ENCODE assay signal across 6 cellular contexts in the genomic region with DNA sequence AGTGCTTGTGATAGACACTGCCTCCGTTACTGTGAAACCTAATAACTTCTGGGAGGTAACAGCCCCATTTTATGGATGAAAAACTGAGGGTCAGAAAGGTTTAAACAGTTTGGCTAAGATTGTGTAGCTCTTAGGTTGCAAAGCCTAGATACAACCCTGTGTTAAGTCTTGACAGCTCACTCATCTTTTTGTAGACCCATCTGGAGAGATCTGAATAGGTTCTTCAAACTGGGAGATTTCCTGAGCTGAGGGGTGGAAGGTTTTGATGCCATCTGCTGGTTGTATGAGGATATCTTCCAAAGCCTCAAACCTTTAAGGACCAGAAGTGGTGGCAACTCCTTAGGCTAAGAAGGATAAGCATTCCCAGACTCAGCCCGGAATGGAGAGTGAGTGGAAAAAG. TPM values are rescaled to one million over a fixed set of nuclear protein-coding genes. Genes with fewer than 3 reads are reported as not detected.
DNase-seq lines count a peak whose midpoint lies in the region; ATAC-seq, FAIRE-seq and TF ChIP-seq lines count a peak whose summit lies in the region.

No MANE protein-coding gene starts in this region.

- no peak overlapping the region for H3K4me2 ChIP-seq in HepG2 (ENCODE audit: low read depth, low read length)

- FAIRE-seq in HTR-8/SVneo (lab: Jason Lieb, UNC): peak; percentile 52
- peak; percentile 73 for FAIRE-seq in HepG2 (lab: Jason Lieb, UNC)

- peaks cover 82% of the 10 kb centered on the region for H3K27me3 Mint-ChIP-seq in CD4-positive, CD25-positive, alpha-beta regulatory T cell
- H3K27me3 Mint-ChIP-seq in T-helper 17 cell: peaks cover 55% of the 10 kb centered on the region

- DNase-seq in CD4-positive, CD25-positive, alpha-beta regulatory T cell: peak in 2 of 3 donors; percentile 36 to 69
- DNase-seq in HTR-8/SVneo (ENCODE audit: insufficient read length, low spot score) (peak; percentile 60), T-helper 17 cell (no peak), HepG2 (ENCODE audit: low spot score) (peak; percentile 47), NCI-H774 (lab: John Stamatoyannopoulos, UW) (no peak)
- no peak for DNase-seq in effector CD4-positive, alpha-beta T cell

- in situ Hi-C loops in HepG2 (cut with HindIII; ENCODE audit: extremely low pct_ligation_motif_present, low pct_unique_long_range_greater_than_20kb): loop anchor here (5.0 to 10.0 kb wide), 3 partner anchors 74 to 294 kb away; a partner anchor contains a TSS

- intact Hi-C loops in HepG2 (cut with micrococcal nuclease; ENCODE audit: unreplicated experiment): loop anchor here (1.0 to 5.0 kb wide), 2 partner anchors 109 to 184 kb away; a partner anchor contains a TSS

- no peak overlapping the region for H3K4me3 ChIP-seq in CD4-positive, CD25-positive, alpha-beta regulatory T cell (ENCODE audit: low read depth, low read length)
- H3K4me3 ChIP-seq in HepG2 (replicated peaks in 1 of 3; ENCODE audit: insufficient read depth in 1 of 3, low read depth in 2 of 3, low read length in 3 of 3): no peak overlapping the region

- H3K4me1 ChIP-seq in CD4-positive, CD25-positive, alpha-beta regulatory T cell (ENCODE audit: control insufficient read depth, insufficient read depth, low read length, poor library complexity, severe bottlenecking): peaks cover 20% of the 10 kb centered on the region
- peaks cover 43% of the 10 kb centered on the region for H3K4me1 ChIP-seq in HepG2 (ENCODE audit: insufficient read depth, low read length)

- H4K20me1 ChIP-seq in HepG2 (ENCODE audit: insufficient read depth, low read length): no peaks in the 10 kb centered on the region

- H3K36me3 Mint-ChIP-seq in CD4-positive, CD25-positive, alpha-beta regulatory T cell: no peaks in the 10 kb centered on the region
- peaks cover 4% of the 10 kb centered on the region for H3K36me3 Mint-ChIP-seq in T-helper 17 cell (ENCODE audit: low read depth)

- peaks cover 15% of the 10 kb centered on the region for H3K27me3 ChIP-seq in CD4-positive, CD25-positive, alpha-beta regulatory T cell (ENCODE audit: control insufficient read depth, insufficient read depth, low read length)
- peaks cover 4 to 10% of the 10 kb centered on the region in 2 experiments; a peak in 3 of 5 replicates for H3K27me3 ChIP-seq in HepG2 (ENCODE audit: control insufficient read depth in 1 of 2, insufficient read depth in 2 of 2, low read length in 2 of 2)

- peaks cover 0 to under 1% (median 0%) of the 10 kb centered on the region in 7 donors for H3K9me3 Mint-ChIP-seq in CD4-positive, CD25-positive, alpha-beta regulatory T cell

- no peaks in the 10 kb centered on the region for H3K79me2 ChIP-seq in HepG2 (ENCODE audit: insufficient read depth, low read length)

- no peaks in the 10 kb centered on the region for H3K36me3 ChIP-seq in CD4-positive, CD25-positive, alpha-beta regulatory T cell (ENCODE audit: control insufficient read depth, insufficient read depth, low read length)
- H3K36me3 ChIP-seq in HepG2 (replicated peaks in 1 of 2; ENCODE audit: control insufficient read depth in 1 of 2, insufficient read depth in 2 of 2, low read length in 2 of 2): no peaks in the 10 kb centered on the region

- H3K27ac Mint-ChIP-seq in CD4-positive, CD25-positive, alpha-beta regulatory T cell: no peak overlapping the region
- no peak overlapping the region for H3K27ac Mint-ChIP-seq in T-helper 17 cell

- BruUV-seq in HepG2 (replicated peaks; lab: Mats Ljungman, UMichigan): no TSS peak

- peaks cover 0 to 28% (median 9%) of the 10 kb centered on the region in 4 donors for H3K4me1 Mint-ChIP-seq in CD4-positive, CD25-positive, alpha-beta regulatory T cell
- H3K4me1 Mint-ChIP-seq in T-helper 17 cell: peaks cover 9% of the 10 kb centered on the region

- peak; percentile 72 for TF ChIP-seq CTCF in HepG2 (CRISPR knock-in tag; IDR thresholded peaks at IDR 0.05)

- H3K9ac ChIP-seq in HepG2 (ENCODE audit: insufficient read depth, low read depth, low read length): no peak overlapping the region

- TF ChIP-seq POLR2A in HepG2 (IDR thresholded peaks at IDR 0.05; ENCODE audit: insufficient read depth in 1 of 2, low read depth in 2 of 2, low read length in 2 of 2): no peak

- peak overlapping the region in 2 of 4 donors; percentile 59 to 66 for H3K4me3 Mint-ChIP-seq in CD4-positive, CD25-positive, alpha-beta regulatory T cell
- H3K4me3 Mint-ChIP-seq in T-helper 17 cell: no peak overlapping the region

- no peak for TF ChIP-seq RAD21 in HepG2 (CRISPR knock-in tag; IDR thresholded peaks at IDR 0.05)

- no peak overlapping the region for H3K27ac ChIP-seq in CD4-positive, CD25-positive, alpha-beta regulatory T cell (ENCODE audit: insufficient read depth, low read length, poor library complexity, severe bottlenecking)
- H3K27ac ChIP-seq in HepG2 (ENCODE audit: extremely low read length, insufficient read depth, low read length): no peak overlapping the region

- WGBS in HepG2 (ENCODE audit: low lambda C conversion rate): 68% methylated on average over 2 of the region's 2 CpGs

- ATAC-seq in CD4-positive, CD25-positive, alpha-beta regulatory T cell (ENCODE audit: low read depth in 2 of 2): peak; percentile 22 to 25
- ATAC-seq in T-helper 17 cell: peak; percentile 37
- ATAC-seq in HepG2: no peak

- no peak overlapping the region for H2AFZ ChIP-seq in HepG2 (ENCODE audit: low read length)

- no peak for TF ChIP-seq EP300 in HepG2 (IDR thresholded peaks at IDR 0.05; ENCODE audit: low read depth in 2 of 2, low read length in 2 of 2)
- TF ChIP-seq EP300 in HepG2 (CRISPR knock-in tag; IDR thresholded peaks at IDR 0.05; ENCODE audit: borderline replicate concordance): no peak

- no peaks in the 10 kb centered on the region for H3K9me3 ChIP-seq in CD4-positive, CD25-positive, alpha-beta regulatory T cell (ENCODE audit: control insufficient read depth in 2 of 2, low read length in 2 of 2)
- H3K9me3 ChIP-seq in T-helper 17 cell (ENCODE audit: control insufficient read depth, low read length, poor library complexity, severe bottlenecking) (no peaks in the 10 kb centered on the region), HepG2 (ENCODE audit: low read length) (no peaks in the 10 kb centered on the region)

- CTCF ChIA-PET in HepG2 (lab: Yijun Ruan, JAX; ENCODE audit: low intra/inter-chr PET ratio, low total read pairs): interaction anchor here (1.0 to 7.0 kb wide), 6 partner anchors 73 to 296 kb away, joined by 3 to 79 read pairs (median 6); a partner anchor contains a TSS

- POLR2A ChIA-PET in HepG2 (lab: Yijun Ruan, JAX): interaction anchor here (0.9 to 4.3 kb wide), 10 partner anchors 11 to 296 kb away, joined by 3 to 33 read pairs (median 4); a partner anchor contains a TSS

RNA-seq across cellular contexts. Expression of a gene that starts 8.3 kb away (rescaled TPM):
- total RNA-seq in CD4-positive, CD25-positive, alpha-beta regulatory T cell: 0.99 TPM
- polyA plus RNA-seq in CD4-positive, CD25-positive, alpha-beta regulatory T cell: under 1 TPM in 2 of 4 donors, not detected in 2; 0.13 to 0.41 TPM
- total RNA-seq in T-helper 17 cell (1 to 10 TPM; 1.2 to 1.8 TPM), HepG2 (2016; rRNA removed; fragmentation: Illumina TruSeq; extraction: Trizol) (not detected in 2 replicates)
- not detected in 2 replicates for total RNA-seq in HepG2 (2016; cell fraction: cytosol; rRNA removed; fragmentation: Illumina TruSeq; extraction: Trizol; ENCODE audit: low read depth)
- not detected in 2 replicates for total RNA-seq in HepG2 (2016; cell fraction: insoluble cytoplasmic fraction; rRNA removed; fragmentation: Illumina TruSeq; extraction: Trizol)
- not detected in 2 replicates for total RNA-seq in HepG2 (2016; cell fraction: membrane; rRNA removed; fragmentation: Illumina TruSeq; extraction: Trizol)
- total RNA-seq in HepG2 (2016; cell fraction: nucleus; rRNA removed; fragmentation: Illumina TruSeq; extraction: Trizol): not detected in 2 replicates
- 0.04 TPM in 1 of 2 replicates, not detected in the other for polyA plus RNA-seq in HepG2 (2011; rRNA removed)
- polyA plus RNA-seq in HepG2 (2011; cell fraction: cytosol; rRNA removed): 0.05 TPM in 1 of 2 replicates, not detected in the other
- 0.10 TPM in 1 of 2 replicates, not detected in the other for polyA plus RNA-seq in HepG2 (2011; cell fraction: nucleus; rRNA removed)
- 0.17 and 0.20 TPM in 2 replicates for polyA plus RNA-seq in HepG2 (2012)
- polyA plus RNA-seq in HepG2 (2016; cell fraction: cytosol; fragmentation: Illumina TruSeq; extraction: Trizol; ENCODE audit: low read depth): not detected in 2 replicates
- polyA plus RNA-seq in HepG2 (2016; cell fraction: insoluble cytoplasmic fraction; fragmentation: Illumina TruSeq; extraction: Trizol; ENCODE audit: low read depth): not detected in 2 replicates
- not detected in 2 replicates for polyA plus RNA-seq in HepG2 (2016; cell fraction: membrane; fragmentation: Illumina TruSeq; extraction: Trizol; ENCODE audit: low read depth)
- polyA plus RNA-seq in HepG2 (2016; cell fraction: nucleus; fragmentation: Illumina TruSeq; extraction: Trizol; ENCODE audit: insufficient read depth, low read depth): not detected in 2 replicates
- not detected in 2 replicates for polyA minus RNA-seq in HepG2 (2011; rRNA and poly(A)+ RNA removed; ENCODE audit: low replicate concordance)
- not detected in 2 replicates for polyA minus RNA-seq in HepG2 (2011; cell fraction: cytosol; rRNA and poly(A)+ RNA removed)
- not detected in 2 replicates for polyA minus RNA-seq in HepG2 (2011; cell fraction: nucleus; rRNA and poly(A)+ RNA removed)

RNA-seq across cellular contexts. Expression of a gene that starts 16.1 kb away (rescaled TPM):
- 18.2 TPM for total RNA-seq in CD4-positive, CD25-positive, alpha-beta regulatory T cell
- 10 to 100 TPM; 12.6 to 16.9 (median 13.6) TPM for polyA plus RNA-seq in CD4-positive, CD25-positive, alpha-beta regulatory T cell
- total RNA-seq in T-helper 17 cell: 10 to 100 TPM; 11.7 to 22.7 TPM
- 24.8 and 41.9 TPM in 2 replicates for total RNA-seq in HepG2 (2016; rRNA removed; fragmentation: Illumina TruSeq; extraction: Trizol)
- 4.7 and 5.1 TPM in 2 replicates for total RNA-seq in HepG2 (2016; cell fraction: cytosol; rRNA removed; fragmentation: Illumina TruSeq; extraction: Trizol; ENCODE audit: low read depth)
- 26.5 and 41.5 TPM in 2 replicates for total RNA-seq in HepG2 (2016; cell fraction: insoluble cytoplasmic fraction; rRNA removed; fragmentation: Illumina TruSeq; extraction: Trizol)
- total RNA-seq in HepG2 (2016; cell fraction: membrane; rRNA removed; fragmentation: Illumina TruSeq; extraction: Trizol): 8.1 and 10.5 TPM in 2 replicates
- total RNA-seq in HepG2 (2016; cell fraction: nucleus; rRNA removed; fragmentation: Illumina TruSeq; extraction: Trizol): 11.3 and 13.5 TPM in 2 replicates
- polyA plus RNA-seq in HepG2 (2011; rRNA removed): 13.3 and 14.6 TPM in 2 replicates
- polyA plus RNA-seq in HepG2 (2011; cell fraction: cytosol; rRNA removed): 16.9 and 20.8 TPM in 2 replicates
- 10.1 and 10.3 TPM in 2 replicates for polyA plus RNA-seq in HepG2 (2011; cell fraction: nucleus; rRNA removed)
- 9.8 and 13.0 TPM in 2 replicates for polyA plus RNA-seq in HepG2 (2012)
- polyA plus RNA-seq in HepG2 (2016; cell fraction: cytosol; fragmentation: Illumina TruSeq; extraction: Trizol; ENCODE audit: low read depth): 1.6 and 1.8 TPM in 2 replicates
- 30.1 and 32.4 TPM in 2 replicates for polyA plus RNA-seq in HepG2 (2016; cell fraction: insoluble cytoplasmic fraction; fragmentation: Illumina TruSeq; extraction: Trizol; ENCODE audit: low read depth)
- polyA plus RNA-seq in HepG2 (2016; cell fraction: membrane; fragmentation: Illumina TruSeq; extraction: Trizol; ENCODE audit: low read depth): 3.0 and 3.8 TPM in 2 replicates
- polyA plus RNA-seq in HepG2 (2016; cell fraction: nucleus; fragmentation: Illumina TruSeq; extraction: Trizol; ENCODE audit: insufficient read depth, low read depth): 14.5 and 16.1 TPM in 2 replicates
- polyA minus RNA-seq in HepG2 (2011; rRNA and poly(A)+ RNA removed; ENCODE audit: low replicate concordance): 25.6 and 33.0 TPM in 2 replicates
- polyA minus RNA-seq in HepG2 (2011; cell fraction: cytosol; rRNA and poly(A)+ RNA removed): 7.0 and 7.7 TPM in 2 replicates
- 4.4 and 5.3 TPM in 2 replicates for polyA minus RNA-seq in HepG2 (2011; cell fraction: nucleus; rRNA and poly(A)+ RNA removed)

RNA-seq across cellular contexts. Expression of a gene that starts 26.5 kb away (rescaled TPM):
- 49.8 TPM for total RNA-seq in CD4-positive, CD25-positive, alpha-beta regulatory T cell
- 10 to 100 TPM; 32.1 to 38.0 (median 33.9) TPM for polyA plus RNA-seq in CD4-positive, CD25-positive, alpha-beta regulatory T cell
- 10 to 100 TPM; 51.9 to 55.6 TPM for total RNA-seq in T-helper 17 cell
- total RNA-seq in HepG2 (2016; rRNA removed; fragmentation: Illumina TruSeq; extraction: Trizol): 20.3 and 26.6 TPM in 2 replicates
- 6.3 and 6.7 TPM in 2 replicates for total RNA-seq in HepG2 (2016; cell fraction: cytosol; rRNA removed; fragmentation: Illumina TruSeq; extraction: Trizol; ENCODE audit: low read depth)
- 18.8 and 25.9 TPM in 2 replicates for total RNA-seq in HepG2 (2016; cell fraction: insoluble cytoplasmic fraction; rRNA removed; fragmentation: Illumina TruSeq; extraction: Trizol)
- total RNA-seq in HepG2 (2016; cell fraction: membrane; rRNA removed; fragmentation: Illumina TruSeq; extraction: Trizol): 19.1 and 20.9 TPM in 2 replicates
- 28.7 and 30.0 TPM in 2 replicates for total RNA-seq in HepG2 (2016; cell fraction: nucleus; rRNA removed; fragmentation: Illumina TruSeq; extraction: Trizol)
- polyA plus RNA-seq in HepG2 (2011; rRNA removed): 34.0 and 42.4 TPM in 2 replicates
- 27.4 and 33.9 TPM in 2 replicates for polyA plus RNA-seq in HepG2 (2011; cell fraction: cytosol; rRNA removed)
- 28.1 and 30.8 TPM in 2 replicates for polyA plus RNA-seq in HepG2 (2011; cell fraction: nucleus; rRNA removed)
- polyA plus RNA-seq in HepG2 (2012): 20.6 and 23.1 TPM in 2 replicates
- 3.1 and 3.8 TPM in 2 replicates for polyA plus RNA-seq in HepG2 (2016; cell fraction: cytosol; fragmentation: Illumina TruSeq; extraction: Trizol; ENCODE audit: low read depth)
- polyA plus RNA-seq in HepG2 (2016; cell fraction: insoluble cytoplasmic fraction; fragmentation: Illumina TruSeq; extraction: Trizol; ENCODE audit: low read depth): 19.0 and 21.5 TPM in 2 replicates
- polyA plus RNA-seq in HepG2 (2016; cell fraction: membrane; fragmentation: Illumina TruSeq; extraction: Trizol; ENCODE audit: low read depth): 11.4 and 13.6 TPM in 2 replicates
- 39.9 and 44.1 TPM in 2 replicates for polyA plus RNA-seq in HepG2 (2016; cell fraction: nucleus; fragmentation: Illumina TruSeq; extraction: Trizol; ENCODE audit: insufficient read depth, low read depth)
- polyA minus RNA-seq in HepG2 (2011; rRNA and poly(A)+ RNA removed; ENCODE audit: low replicate concordance): 86.9 and 107 TPM in 2 replicates
- polyA minus RNA-seq in HepG2 (2011; cell fraction: cytosol; rRNA and poly(A)+ RNA removed): 18.9 and 25.6 TPM in 2 replicates
- polyA minus RNA-seq in HepG2 (2011; cell fraction: nucleus; rRNA and poly(A)+ RNA removed): 30.5 and 36.2 TPM in 2 replicates

RNA-seq across cellular contexts. Expression of a gene that starts 43.9 kb away (rescaled TPM):
- 1.1 TPM for total RNA-seq in CD4-positive, CD25-positive, alpha-beta regulatory T cell
- polyA plus RNA-seq in CD4-positive, CD25-positive, alpha-beta regulatory T cell: not detected
- total RNA-seq in T-helper 17 cell (under 1 TPM in 1 of 2 donors, not detected in 1; 0.57 TPM), HepG2 (2016; rRNA removed; fragmentation: Illumina TruSeq; extraction: Trizol) (1.6 and 2.0 TPM in 2 replicates)
- total RNA-seq in HepG2 (2016; cell fraction: cytosol; rRNA removed; fragmentation: Illumina TruSeq; extraction: Trizol; ENCODE audit: low read depth): 0.71 TPM in 2 replicates
- total RNA-seq in HepG2 (2016; cell fraction: insoluble cytoplasmic fraction; rRNA removed; fragmentation: Illumina TruSeq; extraction: Trizol): 1.5 and 1.9 TPM in 2 replicates
- 0.87 and 1.2 TPM in 2 replicates for total RNA-seq in HepG2 (2016; cell fraction: membrane; rRNA removed; fragmentation: Illumina TruSeq; extraction: Trizol)
- 3.8 and 5.3 TPM in 2 replicates for total RNA-seq in HepG2 (2016; cell fraction: nucleus; rRNA removed; fragmentation: Illumina TruSeq; extraction: Trizol)
- polyA plus RNA-seq in HepG2 (2011; rRNA removed): 10.4 and 23.3 TPM in 2 replicates
- polyA plus RNA-seq in HepG2 (2011; cell fraction: cytosol; rRNA removed): 10.6 and 20.0 TPM in 2 replicates
- polyA plus RNA-seq in HepG2 (2011; cell fraction: nucleus; rRNA removed): 13.7 and 21.4 TPM in 2 replicates
- polyA plus RNA-seq in HepG2 (2012): 10.2 and 20.7 TPM in 2 replicates
- polyA plus RNA-seq in HepG2 (2016; cell fraction: cytosol; fragmentation: Illumina TruSeq; extraction: Trizol; ENCODE audit: low read depth): 2.0 and 2.4 TPM in 2 replicates
- polyA plus RNA-seq in HepG2 (2016; cell fraction: insoluble cytoplasmic fraction; fragmentation: Illumina TruSeq; extraction: Trizol; ENCODE audit: low read depth): 5.1 and 5.2 TPM in 2 replicates
- 2.1 and 3.4 TPM in 2 replicates for polyA plus RNA-seq in HepG2 (2016; cell fraction: membrane; fragmentation: Illumina TruSeq; extraction: Trizol; ENCODE audit: low read depth)
- polyA plus RNA-seq in HepG2 (2016; cell fraction: nucleus; fragmentation: Illumina TruSeq; extraction: Trizol; ENCODE audit: insufficient read depth, low read depth): 15.9 and 17.7 TPM in 2 replicates
- 8.2 TPM in 1 of 2 replicates, not detected in the other for polyA minus RNA-seq in HepG2 (2011; rRNA and poly(A)+ RNA removed; ENCODE audit: low replicate concordance)
- polyA minus RNA-seq in HepG2 (2011; cell fraction: cytosol; rRNA and poly(A)+ RNA removed): 4.2 and 11.2 TPM in 2 replicates
- polyA minus RNA-seq in HepG2 (2011; cell fraction: nucleus; rRNA and poly(A)+ RNA removed): 2.2 and 7.8 TPM in 2 replicates

Comparison
In these comparisons a context has a peak if more than half of its experiments do, and no peak if none do; other contexts are left out.
1. DNase-seq: peak in CD4-positive, CD25-positive, alpha-beta regulatory T cell (2 of 3), HTR-8/SVneo (single experiment) and HepG2 (single experiment); none in T-helper 17 cell (0 of 3), NCI-H774 (single experiment) and effector CD4-positive, alpha-beta T cell (single experiment).